ENCODE assay signal across 1 cellular context in the genomic region with DNA sequence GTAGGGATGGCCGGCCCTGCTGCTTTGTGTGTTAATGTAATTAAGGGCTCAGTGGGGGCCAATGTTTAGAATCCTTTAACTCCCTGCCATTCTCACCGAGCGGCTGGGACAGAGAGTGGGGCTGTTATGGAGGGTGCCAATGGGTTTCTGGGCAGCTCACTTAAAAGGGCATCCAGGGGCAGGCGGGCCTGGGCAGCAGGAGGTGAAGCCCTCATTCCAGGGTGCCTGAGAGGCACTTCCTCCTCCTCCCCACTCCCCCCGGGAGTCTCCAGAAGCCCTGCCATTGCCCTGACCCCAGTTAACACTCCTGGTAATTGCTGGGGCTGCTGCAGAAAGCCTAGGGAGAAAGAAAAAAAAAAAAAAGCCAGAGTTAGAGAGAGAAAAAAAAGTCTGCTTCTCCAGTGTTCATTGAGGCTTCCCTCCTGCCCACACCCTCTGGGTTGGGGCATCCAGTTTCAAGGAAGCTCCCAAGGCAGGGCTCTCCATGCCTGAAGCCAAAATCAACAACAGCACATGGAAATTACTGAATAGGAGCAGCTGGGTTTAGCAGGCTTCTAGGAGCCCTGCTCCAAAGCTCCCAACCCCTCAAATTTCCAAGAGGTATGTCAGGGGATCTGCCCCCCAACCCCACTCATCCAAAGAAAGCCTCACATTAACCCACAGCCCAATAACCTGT.
A peak's percentile ranks its signal among the peaks of the same experiment; 100 is the strongest.
TF ChIP-seq lines count a peak whose summit lies in the region.

No MANE protein-coding gene starts in this region.

TF ChIP-seq in HCT116, 20 proteins besides CTCF, POLR2A, EP300 and RAD21:
- TF ChIP-seq REST (IDR thresholded peaks at IDR 0.05; ENCODE audit: low read depth) (no peak), SP1 (IDR thresholded peaks at IDR 0.05; ENCODE audit: low read depth) (peak; percentile 30; the same call in 1 of the 2 replicates), POLR2AphosphoS5 (IDR thresholded peaks at IDR 0.05; ENCODE audit: low read depth, low read length) (0 out of 2 replicates have a peak, but pooled peaks have one; percentile 22), ZNF274 (IDR thresholded peaks at IDR 0.05; ENCODE audit: low read depth, low read length) (no peak)
- TF ChIP-seq, protein P1, sequence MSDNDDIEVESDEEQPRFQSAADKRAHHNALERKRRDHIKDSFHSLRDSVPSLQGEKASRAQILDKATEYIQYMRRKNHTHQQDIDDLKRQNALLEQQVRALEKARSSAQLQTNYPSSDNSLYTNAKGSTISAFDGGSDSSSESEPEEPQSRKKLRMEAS (IDR thresholded peaks at IDR 0.05), result peak; percentile 57; the same call in 1 of the 2 replicates
